In genomic region chr14:88904864-88905263, GRCh38 we compare ENCODE assay signal across 27 cellular contexts.
A peak's percentile ranks its signal among the peaks of the same experiment; 100 is the strongest.
DNase-seq lines count a peak whose midpoint lies in the region; TF ChIP-seq lines count a peak whose summit lies in the region.
"Had no signal": no experiment of that assay in that cellular context is flagged by ENCODE, and none has a peak within 500 bp of the region (broad histone marks: within the 10 kb centered on the region; RNA-seq: fewer than 3 reads in every experiment).

No MANE protein-coding gene starts in this region.

- intact Hi-C loops in activated CD4-positive, alpha-beta memory T cell treated with anti-CD3 and anti-CD28 coated beads for 36 hours (cut with micrococcal nuclease): no loop called here

- POLR2A ChIA-PET in activated CD4-positive, alpha-beta memory T cell treated with anti-CD3 and anti-CD28 coated beads for 36 hours (lab: Charles Lee): no interaction called here

- no peak for TF ChIP-seq CTCF in brain microvascular endothelial cell (IDR thresholded peaks at IDR 0.05; ENCODE audit: low read depth, low read length, missing control alignments)

- peaks cover 7% of the 10 kb centered on the region for H3K9me3 Mint-ChIP-seq in activated CD4-positive, alpha-beta memory T cell treated with anti-CD3 and anti-CD28 coated beads for 36 hours
- H3K9me3 Mint-ChIP-seq: activated naive CD8-positive, alpha-beta T cell treated with anti-CD3 and anti-CD28 coated beads, Interleukin-2, amount 10 ng/mL, durations not matched to agents 7 days and 5 days had no signal

- no peak overlapping the region for H3K27ac Mint-ChIP-seq in activated CD4-positive, alpha-beta memory T cell treated with anti-CD3 and anti-CD28 coated beads for 36 hours
- H3K27ac Mint-ChIP-seq: activated CD8-positive, alpha-beta T cell treated with anti-CD3 and anti-CD28 coated beads, Interleukin-2, amount 10 ng/mL, durations not matched to agents 7 days and 5 days; activated naive CD8-positive, alpha-beta T cell treated with anti-CD3 and anti-CD28 coated beads, Interleukin-2, amount 10 ng/mL, durations not matched to agents 7 days and 5 days; endodermal cell; IgD-negative memory B cell; T-cell had no signal

- H3K4me1 Mint-ChIP-seq in activated CD4-positive, alpha-beta memory T cell treated with anti-CD3 and anti-CD28 coated beads for 36 hours (ENCODE audit: low read depth): no peaks in the 10 kb centered on the region
- H3K4me1 Mint-ChIP-seq: activated naive CD8-positive, alpha-beta T cell treated with anti-CD3 and anti-CD28 coated beads, Interleukin-2, amount 10 ng/mL, durations not matched to agents 7 days and 5 days; endodermal cell; IgD-negative memory B cell; T-cell had no signal

- H3K27ac ChIP-seq in brain microvascular endothelial cell: no peak overlapping the region
- H3K27ac ChIP-seq: breast epithelium, C4-2B, PC-9, psoas muscle had no signal

- in situ Hi-C loops in brain microvascular endothelial cell (cut with HindIII; ENCODE audit: low pct_ligation_motif_present, low sequenced_read_pairs): no loop called here
- in situ Hi-C loops in ACHN (cut with HindIII; ENCODE audit: low pct_ligation_motif_present, low pct_unique_long_range_greater_than_20kb, low sequenced_read_pairs): no loop called here

- H3K36me3 ChIP-seq in brain microvascular endothelial cell (replicated peaks): no peaks in the 10 kb centered on the region
- H3K36me3 ChIP-seq: breast epithelium had no signal

- DNase-seq in AG20443 (ENCODE audit: low spot score) (peak; percentile 55), NCI-H226 (peak; percentile 5), brain microvascular endothelial cell (peak; percentile 38), kidney glomerular epithelial cell (lab: John Stamatoyannopoulos, UW) (peak; percentile 16), T-helper 1 cell (no peak), ACHN (no peak)
- DNase-seq in central memory CD4-positive, alpha-beta T cell: no peak
- no peak for DNase-seq in activated CD4-positive, alpha-beta memory T cell treated with anti-CD3 and anti-CD28 coated beads for 36 hours
- DNase-seq: activated CD8-positive, alpha-beta T cell treated with anti-CD3 and anti-CD28 coated beads, Interleukin-2, amount 10 ng/mL, durations not matched to agents 7 days and 5 days; activated effector memory CD4-positive, alpha-beta T cell treated with Interleukin-2 at 50 U/mL for 16 hours; activated naive CD8-positive, alpha-beta T cell treated with anti-CD3 and anti-CD28 coated beads, Interleukin-2, amount 10 ng/mL, durations not matched to agents 7 days and 5 days; activated T-cell treated with anti-CD3 and anti-CD28 coated beads for 4 hours; Calu3; cortex of kidney; endodermal cell; NCI-H1436; NCI-H524; NK-92 treated with Interleukin-12 subunit alpha and Interleukin-12 subunit beta, amount 100 ng/mL, for 24 hours; PC-9; psoas muscle; SHP77 treated with DMSO at 0.1 percent for 48 hours; small intestine; stimulated activated CD4-positive, alpha-beta T cell treated with anti-CD3 and anti-CD28 coated beads, Interleukin-2, amount 100 ng/mL, for 24 hours; T-cell had no signal

- H3K4me3 ChIP-seq in brain microvascular endothelial cell (ENCODE audit: low read depth, low read length): no peak overlapping the region
- H3K4me3 ChIP-seq: breast epithelium, PC-9, psoas muscle had no signal

- H3K36me3 Mint-ChIP-seq in activated CD4-positive, alpha-beta memory T cell treated with anti-CD3 and anti-CD28 coated beads for 36 hours: no peaks in the 10 kb centered on the region
- H3K36me3 Mint-ChIP-seq: activated naive CD8-positive, alpha-beta T cell treated with anti-CD3 and anti-CD28 coated beads, Interleukin-2, amount 10 ng/mL, durations not matched to agents 7 days and 5 days; IgD-negative memory B cell; T-cell had no signal

- H3K27me3 ChIP-seq in brain microvascular endothelial cell (replicated peaks): no peaks in the 10 kb centered on the region
- H3K27me3 ChIP-seq: breast epithelium had no signal

- H3K27me3 Mint-ChIP-seq in activated CD4-positive, alpha-beta memory T cell treated with anti-CD3 and anti-CD28 coated beads for 36 hours: peaks cover 13% of the 10 kb centered on the region

- H3K4me3 Mint-ChIP-seq in activated CD4-positive, alpha-beta memory T cell treated with anti-CD3 and anti-CD28 coated beads for 36 hours: no peak overlapping the region
- H3K4me3 Mint-ChIP-seq: activated CD8-positive, alpha-beta T cell treated with anti-CD3 and anti-CD28 coated beads, Interleukin-2, amount 10 ng/mL, durations not matched to agents 7 days and 5 days; activated naive CD8-positive, alpha-beta T cell treated with anti-CD3 and anti-CD28 coated beads, Interleukin-2, amount 10 ng/mL, durations not matched to agents 7 days and 5 days; endodermal cell; IgD-negative memory B cell; T-cell had no signal

- CTCF ChIA-PET in activated CD4-positive, alpha-beta memory T cell treated with anti-CD3 and anti-CD28 coated beads for 36 hours (lab: Charles Lee): no interaction called here

Comparison
In these comparisons a context has a peak if more than half of its experiments do, and no peak if none do; other contexts are left out.
1. DNase-seq: peak in AG20443 (single experiment), NCI-H226 (single experiment), brain microvascular endothelial cell (single experiment) and kidney glomerular epithelial cell (single experiment); none in central memory CD4-positive, alpha-beta T cell (single experiment), T-helper 1 cell (0 of 5), ACHN (single experiment) and activated CD4-positive, alpha-beta memory T cell treated with anti-CD3 and anti-CD28 coated beads for 36 hours (single experiment).